In the genomic region with DNA sequence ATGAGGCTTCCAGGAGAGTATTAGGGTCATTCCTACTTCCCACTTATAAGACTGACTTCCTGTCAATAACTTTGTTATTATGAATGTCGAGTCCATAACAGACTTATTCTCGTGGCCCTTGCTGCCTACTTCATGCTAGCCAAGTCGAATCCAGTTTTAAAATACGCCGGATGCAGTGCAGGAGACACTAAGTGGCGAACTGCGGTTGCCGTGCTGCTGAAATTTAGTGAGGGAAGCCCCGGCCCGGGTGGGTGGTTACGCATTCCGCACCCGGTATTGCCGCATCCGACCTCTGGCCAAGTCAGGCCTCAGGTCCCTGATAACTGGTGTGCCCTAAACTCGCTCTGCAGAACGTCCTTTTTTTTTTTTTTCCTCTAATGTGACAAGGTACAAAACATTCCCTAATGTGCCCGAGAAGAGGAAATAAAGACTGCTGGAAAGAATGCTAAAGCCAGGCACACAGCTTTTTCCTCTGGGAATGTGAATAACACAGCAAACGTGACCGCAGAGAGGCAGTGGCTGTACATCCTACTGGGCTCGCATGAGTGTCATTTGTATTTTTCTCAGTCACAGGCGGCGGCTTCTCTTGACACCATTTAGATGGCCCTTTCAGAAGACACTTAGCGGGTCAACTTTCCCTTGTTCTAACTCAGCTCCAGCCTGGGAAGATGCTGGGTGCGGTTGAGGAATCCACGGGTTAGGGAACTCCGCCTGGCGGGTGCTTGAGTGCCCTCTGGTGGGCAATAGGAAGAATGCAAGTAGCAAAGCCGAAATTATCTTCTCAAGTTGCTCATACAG, we compare ENCODE assay signal across 1 cellular context.
A peak's percentile ranks its signal among the peaks of the same experiment; 100 is the strongest.
TF ChIP-seq lines count a peak whose summit lies in the region.

No MANE protein-coding gene starts in this region.

TF ChIP-seq in H1, 55 proteins besides CTCF, POLR2A, EP300 and RAD21:
- TF ChIP-seq CBX5 (IDR thresholded peaks at IDR 0.05; ENCODE audit: low read depth, low read length) (no peak), MAFK (IDR thresholded peaks at IDR 0.05; ENCODE audit: low read depth, low read length) (no peak), TAF7 (optimal IDR thresholded peaks at IDR 0.05; ENCODE audit: borderline replicate concordance, low read depth, low read length) (no peak), EZH2 (IDR thresholded peaks at IDR 0.05; ENCODE audit: low read depth, low read length, severe bottlenecking) (no peak), CEBPB (IDR thresholded peaks at IDR 0.05; ENCODE audit: low read depth, low read length) (no peak), TEAD4 (IDR thresholded peaks at IDR 0.05; ENCODE audit: low read depth, low read length) (0 out of 2 replicates have a peak, but pooled peaks have one; percentile 29), GABPA (IDR thresholded peaks at IDR 0.05; ENCODE audit: borderline replicate concordance, insufficient read depth, low read length) (no peak)
